14 cellular contexts compared by ENCODE assay signal in the genomic region with DNA sequence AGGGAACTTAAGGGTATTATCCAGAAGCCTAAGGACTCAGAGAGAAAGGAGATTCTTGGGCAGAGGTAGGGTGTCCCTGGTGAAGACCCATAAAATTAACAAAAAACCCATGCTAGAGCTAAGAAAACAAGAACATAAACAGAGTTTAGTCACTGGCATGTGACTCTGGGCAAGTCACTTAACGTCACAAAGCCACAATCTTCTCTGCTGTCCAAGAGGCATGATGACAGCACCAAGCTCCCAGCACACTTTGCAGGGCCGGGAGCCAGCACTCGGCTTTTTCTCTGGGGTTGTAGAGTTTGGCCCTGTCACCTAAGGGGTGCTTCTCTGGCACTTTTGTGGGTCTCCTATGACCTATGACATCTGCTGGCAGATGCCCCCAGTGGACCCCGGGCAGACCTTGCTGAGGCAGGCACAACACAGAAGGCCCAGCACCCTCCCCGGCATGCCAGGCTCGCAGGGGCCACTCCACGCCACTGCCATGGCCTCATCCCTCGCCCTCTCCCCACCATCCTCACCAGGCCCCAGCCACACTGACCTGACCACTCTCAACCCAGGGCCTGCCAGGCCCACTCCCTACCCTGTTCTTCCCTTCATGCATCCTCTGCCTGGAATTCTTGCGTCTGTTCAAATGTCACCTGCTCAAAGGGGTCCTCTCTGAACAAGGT.
"Had no signal": no experiment of that assay in that cellular context is flagged by ENCODE, and none has a peak within 500 bp of the region (broad histone marks: within the 10 kb centered on the region; RNA-seq: fewer than 3 reads in every experiment).

No MANE protein-coding gene starts in this region.

- H3K27ac ChIP-seq: adrenal gland, coronary artery, transverse colon had no signal

- H3K27ac Mint-ChIP-seq: activated CD4-positive, alpha-beta memory T cell treated with anti-CD3 and anti-CD28 coated beads, Interleukin-2, amount 10 ng/mL, durations not matched to agents 7 days and 5 days; activated T-cell treated with anti-CD3 and anti-CD28 coated beads, Interleukin-2, amount 50 U/mL, for 72 hours; mesothelial cell of epicardium had no signal

- H3K4me1 ChIP-seq: adrenal gland, transverse colon had no signal

- H3K27me3 Mint-ChIP-seq: activated CD4-positive, alpha-beta memory T cell treated with anti-CD3 and anti-CD28 coated beads, Interleukin-2, amount 10 ng/mL, durations not matched to agents 7 days and 5 days had no signal

- H3K4me2 ChIP-seq: smooth muscle cell had no signal

- H3K9me3 ChIP-seq: adrenal gland, transverse colon had no signal

- H3K36me3 Mint-ChIP-seq: mesothelial cell of epicardium had no signal

- H3K4me1 Mint-ChIP-seq: mesothelial cell of epicardium had no signal

- DNase-seq: activated CD4-positive, alpha-beta memory T cell treated with anti-CD3 and anti-CD28 coated beads, Interleukin-2, amount 10 ng/mL, durations not matched to agents 7 days and 5 days; activated naive CD4-positive, alpha-beta T cell; activated T-cell treated with anti-CD3 and anti-CD28 coated beads, Interleukin-2, amount 50 U/mL, for 72 hours; adrenal gland; caudate nucleus; effector CD8-positive, alpha-beta T cell; hippocampal formation; kidney glomerular epithelial cell; retina; transverse colon had no signal

- H3K36me3 ChIP-seq: adrenal gland, transverse colon had no signal

- H3K4me3 Mint-ChIP-seq: activated CD4-positive, alpha-beta memory T cell treated with anti-CD3 and anti-CD28 coated beads, Interleukin-2, amount 10 ng/mL, durations not matched to agents 7 days and 5 days; activated T-cell treated with anti-CD3 and anti-CD28 coated beads, Interleukin-2, amount 50 U/mL, for 72 hours; mesothelial cell of epicardium; neural crest cell had no signal

- H3K4me3 ChIP-seq: adrenal gland, coronary artery, smooth muscle cell, transverse colon had no signal

- H3K27me3 ChIP-seq: adrenal gland, transverse colon had no signal

- ATAC-seq: activated T-cell treated with anti-CD3 and anti-CD28 coated beads, Interleukin-2, amount 50 U/mL, for 72 hours had no signal
